Comparison of ENCODE assay signal across 13 cellular contexts in genomic region chr1:23563755-23564374, GRCh38. TPM values are rescaled to one million over a fixed set of nuclear protein-coding genes. Genes with fewer than 3 reads are reported as not detected.
DNase-seq lines count a peak whose midpoint lies in the region; ATAC-seq and TF ChIP-seq lines count a peak whose summit lies in the region.
"Had no signal": no experiment of that assay in that cellular context is flagged by ENCODE, and none has a peak within 500 bp of the region (broad histone marks: within the 10 kb centered on the region; RNA-seq: fewer than 3 reads in every experiment).

No MANE protein-coding gene starts in this region.

- H3K4me3 ChIP-seq in heart right ventricle (no peak overlapping the region), esophagus muscularis mucosa (no peak overlapping the region), aorta (ENCODE audit: low read length in 2 of 2) (no peak overlapping the region)

- H3K4me1 ChIP-seq in heart right ventricle = peaks cover 8 to 65% (median 47%) of the 10 kb centered on the region in 9 donors
- peaks cover 51 to 91% (median 74%) of the 10 kb centered on the region in 4 donors for H3K4me1 ChIP-seq in esophagus muscularis mucosa
- H3K4me1 ChIP-seq in aorta (ENCODE audit: control insufficient read depth in 1 of 2, insufficient read depth in 2 of 2, low read length in 2 of 2) = peaks cover 0 to 5% of the 10 kb centered on the region in 2 donors

- H3K4me3 Mint-ChIP-seq in osteocyte (ENCODE audit: unreplicated experiment) = no peak overlapping the region
- H3K4me3 Mint-ChIP-seq: central memory CD8-positive, alpha-beta T cell; T-helper 2 cell treated with Interferon-gamma antibody and Interleukin-4, amounts not matched to agents 5 μg/mL and 100 μg/mL, for 36 hours had no signal

- H3K27me3 Mint-ChIP-seq in osteocyte (ENCODE audit: unreplicated experiment) = no peaks in the 10 kb centered on the region

- no peak for DNase-seq in heart right ventricle
- no peak for DNase-seq in left ventricle myocardium superior
- no peak for DNase-seq in esophagus muscularis mucosa (ENCODE audit: extremely low spot score)
- no peak for DNase-seq in osteocyte (ENCODE audit: extremely low spot score, unreplicated experiment)
- no peak for DNase-seq in aorta
- DNase-seq in stimulated activated CD4-positive, alpha-beta T cell treated with anti-CD3 and anti-CD28 coated beads, Interleukin-2, amount 100 ng/mL, for 48 hours = no peak
- no peak for DNase-seq in HuH-7 (ENCODE audit: low spot score)
- DNase-seq in amniotic stem cell (lab: John Stamatoyannopoulos, UW) = no peak
- DNase-seq: activated CD8-positive, alpha-beta memory T cell treated with anti-CD3 and anti-CD28 coated beads, Interleukin-2, amount 50 U/mL, for 4 hours; NCI-H1105 treated with DMSO at 0.1 percent for 48 hours had no signal

- H3K9me3 ChIP-seq in heart right ventricle (no peaks in the 10 kb centered on the region), esophagus muscularis mucosa (no peaks in the 10 kb centered on the region), aorta (ENCODE audit: control insufficient read depth, low read length) (no peaks in the 10 kb centered on the region)
- H3K9me3 ChIP-seq: neutrophil had no signal

- WGBS in heart right ventricle, 2 donors = 96 to 100% methylated on average over 3 of the region's 3 CpGs
- WGBS in esophagus muscularis mucosa = 94% methylated on average over 3 of the region's 3 CpGs
- 84 to 87% methylated on average over 3 of the region's 3 CpGs for WGBS in aorta, 2 donors

- H3K27ac ChIP-seq in heart right ventricle (peak overlapping the region; percentile 90 to 99 (median 95)), esophagus muscularis mucosa (replicated peaks in 1 of 4) (peak overlapping the region; percentile 94 to 97 (median 96)), aorta (ENCODE audit: low read depth in 1 of 2, low read length in 2 of 2) (peak overlapping the region; percentile 78 to 88)
- H3K27ac ChIP-seq: neutrophil had no signal

- ATAC-seq in heart right ventricle (no peak), left ventricle myocardium superior (no peak), aorta (ENCODE audit: low FRiP score) (no peak)

- intact Hi-C loops in heart right ventricle (cut with DNase I) (no loop called here), left ventricle myocardium superior (cut with micrococcal nuclease) (no loop called here), esophagus muscularis mucosa (cut with DNase I) (no loop called here), aorta (cut with DNase I) (no loop called here)

- no peaks in the 10 kb centered on the region for H3K36me3 Mint-ChIP-seq in osteocyte (ENCODE audit: unreplicated experiment)

- no peak for TF ChIP-seq EP300 in esophagus muscularis mucosa (IDR thresholded peaks at IDR 0.05)

- peaks cover 73% of the 10 kb centered on the region for H3K4me1 Mint-ChIP-seq in osteocyte (ENCODE audit: unreplicated experiment)

- H3K9me3 Mint-ChIP-seq in osteocyte (ENCODE audit: unreplicated experiment) = no peaks in the 10 kb centered on the region
- H3K9me3 Mint-ChIP-seq: central memory CD8-positive, alpha-beta T cell; T-helper 2 cell treated with Interferon-gamma antibody and Interleukin-4, amounts not matched to agents 5 μg/mL and 100 μg/mL, for 36 hours had no signal

- H3K27ac Mint-ChIP-seq in osteocyte (ENCODE audit: unreplicated experiment) = peak overlapping the region; percentile 97
- H3K27ac Mint-ChIP-seq: T-helper 2 cell treated with Interferon-gamma antibody and Interleukin-4, amounts not matched to agents 5 μg/mL and 100 μg/mL, for 36 hours had no signal

- H3K27me3 ChIP-seq in heart right ventricle = peaks cover 0 to 22% (median 0%) of the 10 kb centered on the region in 7 donors
- H3K27me3 ChIP-seq in esophagus muscularis mucosa = no peaks in the 10 kb centered on the region
- no peaks in the 10 kb centered on the region for H3K27me3 ChIP-seq in aorta (ENCODE audit: control insufficient read depth in 1 of 2, insufficient read depth in 2 of 2, low read length in 1 of 2)

- H3K36me3 ChIP-seq in heart right ventricle = peaks cover 0 to under 1% (median 0%) of the 10 kb centered on the region in 9 donors
- H3K36me3 ChIP-seq in esophagus muscularis mucosa = peaks cover 0 to 3% (median 0%) of the 10 kb centered on the region in 4 donors
- H3K36me3 ChIP-seq in aorta (ENCODE audit: control insufficient read depth in 1 of 2, insufficient read depth in 2 of 2, low read length in 1 of 2) = no peaks in the 10 kb centered on the region
- H3K36me3 ChIP-seq: neutrophil had no signal

- TF ChIP-seq POLR2A in esophagus muscularis mucosa (IDR thresholded peaks at IDR 0.05; ENCODE audit: low read depth) = no peak

- TF ChIP-seq CTCF in heart right ventricle (IDR thresholded peaks at IDR 0.05) (no peak), esophagus muscularis mucosa (IDR thresholded peaks at IDR 0.05) (no peak), osteocyte (IDR thresholded peaks at IDR 0.05) (no peak)

RNA-seq across cellular contexts. Expression of gene ID3, which starts 4.6 kb away (rescaled TPM):
- total RNA-seq in heart right ventricle = 100 to 1,000 TPM in 3 of 10 donors, 10 to 100 TPM in 7; 44.7 to 148 (median 83.4) TPM
- 100 to 1,000 TPM in 1 of 2 donors, 10 to 100 TPM in 1; 73.6 to 217 TPM for polyA plus RNA-seq in heart right ventricle
- total RNA-seq in left ventricle myocardium superior = 82.4 TPM
- total RNA-seq in esophagus muscularis mucosa = 100 to 1,000 TPM in 3 of 4 donors, 10 to 100 TPM in 1; 75.2 to 352 (median 274) TPM
- total RNA-seq in osteocyte = 73.5 and 86.9 TPM in 2 replicates
- 100 to 1,000 TPM; 368 to 390 TPM for total RNA-seq in aorta
- 100 to 1,000 TPM; 349 to 603 TPM for polyA plus RNA-seq in aorta

RNA-seq across cellular contexts. Expression of gene E2F2, which starts 32.8 kb away (rescaled TPM):
- total RNA-seq in heart right ventricle (1 to 10 TPM in 1 of 10 donors, under 1 TPM in 8, not detected in 1; 0.04 to 2.3 (median 0.17) TPM), left ventricle myocardium superior (0.35 TPM), esophagus muscularis mucosa (under 1 TPM in 3 of 4 donors, not detected in 1; 0.11 to 0.26 (median 0.17) TPM), osteocyte (1.3 TPM in 2 replicates), aorta (under 1 TPM; 0.42 to 0.96 TPM)
- polyA plus RNA-seq in heart right ventricle (under 1 TPM in 1 of 2 donors, not detected in 1; 0.06 TPM), aorta (under 1 TPM in 1 of 2 donors, not detected in 1; 0.50 TPM)
